ENCODE assay signal across 8 cellular contexts in genomic region chr2:6352906-6353515, GRCh38.
DNase-seq lines count a peak whose midpoint lies in the region; ATAC-seq and TF ChIP-seq lines count a peak whose summit lies in the region.

No MANE protein-coding gene starts in this region.

- H3K4me3 Mint-ChIP-seq in activated CD8-positive, alpha-beta memory T cell treated with anti-CD3 and anti-CD28 coated beads, Interleukin-2, amount 10 ng/mL, durations not matched to agents 7 days and 5 days = no peak overlapping the region

- H3K4me1 ChIP-seq in KMS-11 (ENCODE audit: low read depth, poor library complexity, severe bottlenecking) (no peaks in the 10 kb centered on the region), lung (ENCODE audit: control insufficient read depth in 2 of 2, insufficient read depth in 2 of 2, low read length in 2 of 2) (no peaks in the 10 kb centered on the region)

- no peaks in the 10 kb centered on the region for H3K9me3 ChIP-seq in lung (ENCODE audit: control insufficient read depth in 2 of 2, insufficient read depth in 1 of 2, low read length in 1 of 2)

- ATAC-seq in lung (ENCODE audit: insufficient read depth, low FRiP score) = no peak
- no peak for ATAC-seq in HG03342 (IDR thresholded peaks at IDR 0.05; ENCODE audit: unreplicated experiment)
- no peak for ATAC-seq in HG03175 (IDR thresholded peaks at IDR 0.05; ENCODE audit: unreplicated experiment)
- ATAC-seq in activated CD8-positive, alpha-beta memory T cell treated with anti-CD3 and anti-CD28 coated beads, Interleukin-2, amount 10 ng/mL, durations not matched to agents 7 days and 5 days = no peak

- no peaks in the 10 kb centered on the region for H3K9me3 Mint-ChIP-seq in activated CD8-positive, alpha-beta memory T cell treated with anti-CD3 and anti-CD28 coated beads, Interleukin-2, amount 10 ng/mL, durations not matched to agents 7 days and 5 days (ENCODE audit: low read depth)

- no peaks in the 10 kb centered on the region for H4K20me1 ChIP-seq in KMS-11 (ENCODE audit: insufficient read depth)

- no peak overlapping the region for H2AFZ ChIP-seq in KMS-11 (ENCODE audit: low read depth)

- no peaks in the 10 kb centered on the region for H3K79me2 ChIP-seq in KMS-11 (ENCODE audit: insufficient read depth, low read depth)

- H3K27me3 ChIP-seq in KMS-11 (ENCODE audit: insufficient read depth, low read depth) (no peaks in the 10 kb centered on the region), lung (ENCODE audit: control insufficient read depth, insufficient read depth) (no peaks in the 10 kb centered on the region)

- peak in 9 of 14 donors; percentile 0 to 43 (median 10) for DNase-seq in C1 segment of cervical spinal cord (lab: John Stamatoyannopoulos, UW)
- DNase-seq in astrocyte of the hippocampus (ENCODE audit: low read depth, low spot score) = peak; percentile 75
- peak; percentile 66 for DNase-seq in lung (ENCODE audit: low spot score)
- DNase-seq in cortex of kidney (lab: John Stamatoyannopoulos, UW) = no peak
- DNase-seq in activated CD8-positive, alpha-beta memory T cell treated with anti-CD3 and anti-CD28 coated beads, Interleukin-2, amount 10 ng/mL, durations not matched to agents 7 days and 5 days = no peak

- H3K27ac ChIP-seq in KMS-11 = no peak overlapping the region
- no peak overlapping the region for H3K27ac ChIP-seq in lung (ENCODE audit: low read depth in 1 of 2, low read length in 1 of 2)

- H3K27ac Mint-ChIP-seq in activated CD8-positive, alpha-beta memory T cell treated with anti-CD3 and anti-CD28 coated beads, Interleukin-2, amount 10 ng/mL, durations not matched to agents 7 days and 5 days = no peak overlapping the region

- H3K36me3 Mint-ChIP-seq in activated CD8-positive, alpha-beta memory T cell treated with anti-CD3 and anti-CD28 coated beads, Interleukin-2, amount 10 ng/mL, durations not matched to agents 7 days and 5 days = no peaks in the 10 kb centered on the region

- WGBS in lung, 2 donors = 48 to 64% methylated on average over 8 of the region's 8 CpGs

- no peaks in the 10 kb centered on the region for H3K27me3 Mint-ChIP-seq in activated CD8-positive, alpha-beta memory T cell treated with anti-CD3 and anti-CD28 coated beads, Interleukin-2, amount 10 ng/mL, durations not matched to agents 7 days and 5 days

- TF ChIP-seq CTCF in KMS-11 (conservative IDR thresholded peaks at IDR 0.05; ENCODE audit: low read depth, low read length) (0 out of 2 replicates have a peak, but pooled peaks have one; percentile 22), lung (IDR thresholded peaks at IDR 0.05; ENCODE audit: control extremely low read depth, extremely low read depth) (peak; percentile 35)

- H3K4me2 ChIP-seq in KMS-11 = no peak overlapping the region

- H3K36me3 ChIP-seq in KMS-11 (ENCODE audit: insufficient read depth) (no peaks in the 10 kb centered on the region), lung (ENCODE audit: control insufficient read depth in 2 of 2, insufficient read depth in 2 of 2, low read length in 2 of 2) (no peaks in the 10 kb centered on the region)

- H3K9ac ChIP-seq in KMS-11 = no peak overlapping the region

- H3K4me3 ChIP-seq in KMS-11 (IDR thresholded peaks at IDR 0.05; ENCODE audit: insufficient read depth, low read depth, low read length) = no peak overlapping the region
- H3K4me3 ChIP-seq in lung = no peak overlapping the region

- CTCF ChIA-PET in activated CD8-positive, alpha-beta memory T cell treated with anti-CD3 and anti-CD28 coated beads, Interleukin-2, amount 10 ng/mL, durations not matched to agents 7 days and 5 days (lab: Charles Lee) = no interaction called here

- H3K4me1 Mint-ChIP-seq in activated CD8-positive, alpha-beta memory T cell treated with anti-CD3 and anti-CD28 coated beads, Interleukin-2, amount 10 ng/mL, durations not matched to agents 7 days and 5 days = no peaks in the 10 kb centered on the region

Comparison
In these comparisons a context has a peak if more than half of its experiments do, and no peak if none do; other contexts are left out.
1. DNase-seq: peak in C1 segment of cervical spinal cord (9 of 14), astrocyte of the hippocampus (single experiment) and lung (single experiment); none in cortex of kidney (single experiment) and activated CD8-positive, alpha-beta memory T cell treated with anti-CD3 and anti-CD28 coated beads, Interleukin-2, amount 10 ng/mL, durations not matched to agents 7 days and 5 days (single experiment).